Comparison of ENCODE assay signal across 1 cellular context in genomic region chr4:39406763-39407583, GRCh38.
TF ChIP-seq lines count a peak whose summit lies in the region.

TSS of gene KLB (plus strand) at chr4:39406930. CDS start at chr4:39406950, 20 bp downstream.

TF ChIP-seq in HepG2, 621 proteins besides CTCF, POLR2A, EP300 and RAD21 (continued from another document and continues in another):
- TF ChIP-seq, protein P1, sequence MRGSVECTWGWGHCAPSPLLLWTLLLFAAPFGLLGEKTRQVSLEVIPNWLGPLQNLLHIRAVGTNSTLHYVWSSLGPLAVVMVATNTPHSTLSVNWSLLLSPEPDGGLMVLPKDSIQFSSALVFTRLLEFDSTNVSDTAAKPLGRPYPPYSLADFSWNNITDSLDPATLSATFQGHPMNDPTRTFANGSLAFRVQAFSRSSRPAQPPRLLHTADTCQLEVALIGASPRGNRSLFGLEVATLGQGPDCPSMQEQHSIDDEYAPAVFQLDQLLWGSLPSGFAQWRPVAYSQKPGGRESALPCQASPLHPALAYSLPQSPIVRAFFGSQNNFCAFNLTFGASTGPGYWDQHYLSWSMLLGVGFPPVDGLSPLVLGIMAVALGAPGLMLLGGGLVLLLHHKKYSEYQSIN (CRISPR knock-in tag; IDR thresholded peaks at IDR 0.05; ENCODE audit: borderline replicate concordance): no peak
- TF ChIP-seq MBNL3 (CRISPR knock-in tag; conservative IDR thresholded peaks at IDR 0.05): no peak
- TF ChIP-seq, protein P2, sequence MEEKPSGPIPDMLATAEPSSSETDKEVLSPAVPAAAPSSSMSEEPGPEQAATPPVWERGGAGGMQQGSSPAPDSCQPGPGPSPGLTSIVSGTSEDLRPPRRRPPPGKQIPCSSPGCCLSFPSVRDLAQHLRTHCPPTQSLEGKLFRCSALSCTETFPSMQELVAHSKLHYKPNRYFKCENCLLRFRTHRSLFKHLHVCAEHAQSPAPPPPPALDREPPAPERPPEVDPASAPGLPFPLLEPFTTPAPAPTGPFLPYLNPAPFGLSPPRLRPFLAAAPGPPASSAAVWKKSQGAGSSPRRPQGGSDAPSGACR (CRISPR knock-in tag; IDR thresholded peaks at IDR 0.05): no peak
- TF ChIP-seq ZFP37 (CRISPR knock-in tag; IDR thresholded peaks at IDR 0.05; ENCODE audit: borderline replicate concordance): no peak
- TF ChIP-seq GZF1 (CRISPR knock-in tag; IDR thresholded peaks at IDR 0.05): no peak
- no peak for TF ChIP-seq ZNF552 (CRISPR knock-in tag; IDR thresholded peaks at IDR 0.05; ENCODE audit: borderline replicate concordance)
- peak; percentile 100 for TF ChIP-seq POLR2AphosphoS5 (IDR thresholded peaks at IDR 0.05; ENCODE audit: low read depth, low read length)
- TF ChIP-seq CERS6 (CRISPR knock-in tag; IDR thresholded peaks at IDR 0.05): no peak
- TF ChIP-seq NFATC3 (CRISPR knock-in tag; IDR thresholded peaks at IDR 0.05): no peak; the same call in 1 of the 2 replicates
- no peak for TF ChIP-seq NCOA1 (CRISPR knock-in tag; IDR thresholded peaks at IDR 0.05)
- no peak for TF ChIP-seq RORA (CRISPR knock-in tag; IDR thresholded peaks at IDR 0.05)
- TF ChIP-seq ONECUT2 (CRISPR knock-in tag; IDR thresholded peaks at IDR 0.05): peak; percentile 63
- no peak for TF ChIP-seq ZNF446 (CRISPR knock-in tag; IDR thresholded peaks at IDR 0.05)
- no peak for TF ChIP-seq CENPX (CRISPR knock-in tag; IDR thresholded peaks at IDR 0.05)
- no peak for TF ChIP-seq NONO (IDR thresholded peaks at IDR 0.05)
- no peak for TF ChIP-seq NONO (CRISPR knock-in tag; conservative IDR thresholded peaks at IDR 0.05)
- TF ChIP-seq NR3C1 (CRISPR knock-in tag; IDR thresholded peaks at IDR 0.05): no peak
- no peak for TF ChIP-seq GABPA (IDR thresholded peaks at IDR 0.05; ENCODE audit: low read depth, low read length)
- TF ChIP-seq GABPA (CRISPR knock-in tag; IDR thresholded peaks at IDR 0.05; ENCODE audit: low read depth): no peak; the same call in 1 of the 2 replicates
- TF ChIP-seq SP140L (CRISPR knock-in tag; IDR thresholded peaks at IDR 0.05; ENCODE audit: borderline replicate concordance): no peak
- TF ChIP-seq HIVEP1 (CRISPR knock-in tag; IDR thresholded peaks at IDR 0.05): no peak
- no peak for TF ChIP-seq ZNF607 (CRISPR knock-in tag; IDR thresholded peaks at IDR 0.05; ENCODE audit: borderline replicate concordance)
- TF ChIP-seq ZNF691 (CRISPR knock-in tag; IDR thresholded peaks at IDR 0.05; ENCODE audit: borderline replicate concordance, low read depth): no peak
- TF ChIP-seq ARNT2 (CRISPR knock-in tag; IDR thresholded peaks at IDR 0.05; ENCODE audit: low read depth): no peak; the same call in 1 of the 2 replicates
- TF ChIP-seq, protein P3, sequence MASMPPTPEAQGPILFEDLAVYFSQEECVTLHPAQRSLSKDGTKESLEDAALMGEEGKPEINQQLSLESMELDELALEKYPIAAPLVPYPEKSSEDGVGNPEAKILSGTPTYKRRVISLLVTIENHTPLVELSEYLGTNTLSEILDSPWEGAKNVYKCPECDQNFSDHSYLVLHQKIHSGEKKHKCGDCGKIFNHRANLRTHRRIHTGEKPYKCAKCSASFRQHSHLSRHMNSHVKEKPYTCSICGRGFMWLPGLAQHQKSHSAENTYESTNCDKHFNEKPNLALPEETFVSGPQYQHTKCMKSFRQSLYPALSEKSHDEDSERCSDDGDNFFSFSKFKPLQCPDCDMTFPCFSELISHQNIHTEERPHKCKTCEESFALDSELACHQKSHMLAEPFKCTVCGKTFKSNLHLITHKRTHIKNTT (CRISPR knock-in tag; IDR thresholded peaks at IDR 0.05): no peak
- no peak for TF ChIP-seq MBD4 (IDR thresholded peaks at IDR 0.05; ENCODE audit: borderline replicate concordance, low read length)
- TF ChIP-seq BORCS8-MEF2B (CRISPR knock-in tag; IDR thresholded peaks at IDR 0.05): no peak
- TF ChIP-seq, protein P4, sequence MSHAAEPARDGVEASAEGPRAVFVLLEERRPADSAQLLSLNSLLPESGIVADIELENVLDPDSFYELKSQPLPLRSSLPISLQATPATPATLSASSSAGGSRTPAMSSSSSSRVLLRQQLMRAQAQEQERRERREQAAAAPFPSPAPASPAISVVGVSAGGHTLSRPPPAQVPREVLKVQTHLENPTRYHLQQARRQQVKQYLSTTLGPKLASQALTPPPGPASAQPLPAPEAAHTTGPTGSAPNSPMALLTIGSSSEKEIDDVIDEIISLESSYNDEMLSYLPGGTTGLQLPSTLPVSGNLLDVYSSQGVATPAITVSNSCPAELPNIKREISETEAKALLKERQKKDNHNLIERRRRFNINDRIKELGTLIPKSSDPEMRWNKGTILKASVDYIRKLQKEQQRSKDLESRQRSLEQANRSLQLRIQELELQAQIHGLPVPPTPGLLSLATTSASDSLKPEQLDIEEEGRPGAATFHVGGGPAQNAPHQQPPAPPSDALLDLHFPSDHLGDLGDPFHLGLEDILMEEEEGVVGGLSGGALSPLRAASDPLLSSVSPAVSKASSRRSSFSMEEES (CRISPR knock-in tag; IDR thresholded peaks at IDR 0.05): peak; percentile 78; the same call in 1 of the 2 replicates
- TF ChIP-seq IKZF4 (CRISPR knock-in tag; IDR thresholded peaks at IDR 0.05; ENCODE audit: borderline replicate concordance, low read depth, not compliant biosample characterization): no peak
- TF ChIP-seq, protein P5, sequence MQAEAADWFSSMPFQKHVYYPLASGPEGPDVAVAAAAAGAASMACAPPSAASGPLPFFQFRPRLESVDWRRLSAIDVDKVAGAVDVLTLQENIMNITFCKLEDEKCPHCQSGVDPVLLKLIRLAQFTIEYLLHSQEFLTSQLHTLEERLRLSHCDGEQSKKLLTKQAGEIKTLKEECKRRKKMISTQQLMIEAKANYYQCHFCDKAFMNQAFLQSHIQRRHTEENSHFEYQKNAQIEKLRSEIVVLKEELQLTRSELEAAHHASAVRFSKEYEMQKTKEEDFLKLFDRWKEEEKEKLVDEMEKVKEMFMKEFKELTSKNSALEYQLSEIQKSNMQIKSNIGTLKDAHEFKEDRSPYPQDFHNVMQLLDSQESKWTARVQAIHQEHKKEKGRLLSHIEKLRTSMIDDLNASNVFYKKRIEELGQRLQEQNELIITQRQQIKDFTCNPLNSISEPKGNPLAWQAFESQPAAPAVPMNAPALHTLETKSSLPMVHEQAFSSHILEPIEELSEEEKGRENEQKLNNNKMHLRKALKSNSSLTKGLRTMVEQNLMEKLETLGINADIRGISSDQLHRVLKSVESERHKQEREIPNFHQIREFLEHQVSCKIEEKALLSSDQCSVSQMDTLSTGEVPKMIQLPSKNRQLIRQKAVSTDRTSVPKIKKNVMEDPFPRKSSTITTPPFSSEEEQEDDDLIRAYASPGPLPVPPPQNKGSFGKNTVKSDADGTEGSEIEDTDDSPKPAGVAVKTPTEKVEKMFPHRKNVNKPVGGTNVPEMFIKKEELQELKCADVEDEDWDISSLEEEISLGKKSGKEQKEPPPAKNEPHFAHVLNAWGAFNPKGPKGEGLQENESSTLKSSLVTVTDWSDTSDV (CRISPR knock-in tag; IDR thresholded peaks at IDR 0.05): no peak
- no peak for TF ChIP-seq ZSCAN12 (CRISPR knock-in tag; IDR thresholded peaks at IDR 0.05)
- TF ChIP-seq NRL (CRISPR knock-in tag; IDR thresholded peaks at IDR 0.05; ENCODE audit: borderline replicate concordance): no peak
- no peak for TF ChIP-seq HMGA1 (CRISPR knock-in tag; conservative IDR thresholded peaks at IDR 0.05)
- TF ChIP-seq, protein P6, sequence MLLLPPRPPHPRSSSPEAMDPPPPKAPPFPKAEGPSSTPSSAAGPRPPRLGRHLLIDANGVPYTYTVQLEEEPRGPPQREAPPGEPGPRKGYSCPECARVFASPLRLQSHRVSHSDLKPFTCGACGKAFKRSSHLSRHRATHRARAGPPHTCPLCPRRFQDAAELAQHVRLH (CRISPR knock-in tag; IDR thresholded peaks at IDR 0.05; ENCODE audit: borderline replicate concordance, low read depth): no peak
- TF ChIP-seq MYC (CRISPR knock-in tag; IDR thresholded peaks at IDR 0.05; ENCODE audit: borderline replicate concordance): no peak
- no peak for TF ChIP-seq ZNF225 (CRISPR knock-in tag; IDR thresholded peaks at IDR 0.05)
- 0 out of 2 replicates have a peak, but pooled peaks have one; percentile 65 for TF ChIP-seq ZBED4 (CRISPR knock-in tag; IDR thresholded peaks at IDR 0.05; ENCODE audit: borderline replicate concordance)
- no peak for TF ChIP-seq TEF (CRISPR knock-in tag; IDR thresholded peaks at IDR 0.05)
- TF ChIP-seq NFE2L1 (CRISPR knock-in tag; IDR thresholded peaks at IDR 0.05; ENCODE audit: borderline replicate concordance): no peak
- peak; percentile 48; the same call in 1 of the 2 replicates for TF ChIP-seq THAP11 (CRISPR knock-in tag; IDR thresholded peaks at IDR 0.05)
